In genomic region chr22:34429314-34429713, GRCh38 we compare ENCODE assay signal across 24 cellular contexts.
DNase-seq lines count a peak whose midpoint lies in the region; ATAC-seq and TF ChIP-seq lines count a peak whose summit lies in the region.
"Had no signal": no experiment of that assay in that cellular context is flagged by ENCODE, and none has a peak within 500 bp of the region (broad histone marks: within the 10 kb centered on the region; RNA-seq: fewer than 3 reads in every experiment).

No MANE protein-coding gene starts in this region.

- H3K79me1 ChIP-seq in neuronal stem cell (ENCODE audit: low read depth, low read length) = no peaks in the 10 kb centered on the region

- no peak overlapping the region for H4K91ac ChIP-seq in neuronal stem cell (ENCODE audit: low read depth, low read length, poor library complexity)

- CTCF ChIA-PET in activated CD8-positive, alpha-beta T cell treated with anti-CD3 and anti-CD28 coated beads for 36 hours (lab: Charles Lee) = no interaction called here

- TF ChIP-seq CTCF in activated CD8-positive, alpha-beta T cell treated with anti-CD3 and anti-CD28 coated beads for 36 hours (IDR thresholded peaks at IDR 0.05) = no peak

- no peak overlapping the region for H3K27ac ChIP-seq in neuronal stem cell (replicated peaks; ENCODE audit: low read length)
- H3K27ac ChIP-seq: upper lobe of left lung had no signal

- no peaks in the 10 kb centered on the region for H3K36me3 Mint-ChIP-seq in activated CD8-positive, alpha-beta T cell treated with anti-CD3 and anti-CD28 coated beads for 36 hours (ENCODE audit: low read depth)
- H3K36me3 Mint-ChIP-seq: CD4-positive, CD25-positive, alpha-beta regulatory T cell; naive B cell had no signal

- H2BK15ac ChIP-seq in neuronal stem cell (ENCODE audit: low read length) = no peak overlapping the region

- H2BK12ac ChIP-seq in neuronal stem cell (ENCODE audit: low read length) = no peak overlapping the region

- peaks cover 4% of the 10 kb centered on the region for H3K27me3 Mint-ChIP-seq in activated CD8-positive, alpha-beta T cell treated with anti-CD3 and anti-CD28 coated beads for 36 hours
- H3K27me3 Mint-ChIP-seq: CD4-positive, CD25-positive, alpha-beta regulatory T cell had no signal

- no peak overlapping the region for H3K4me3 Mint-ChIP-seq in activated CD8-positive, alpha-beta T cell treated with anti-CD3 and anti-CD28 coated beads for 36 hours
- H3K4me3 Mint-ChIP-seq: CD4-positive, CD25-positive, alpha-beta regulatory T cell; GM23338; naive B cell had no signal

- no peak overlapping the region for H2BK120ac ChIP-seq in neuronal stem cell (ENCODE audit: low read depth, low read length)

- no peaks in the 10 kb centered on the region for H3K27me3 ChIP-seq in neuronal stem cell (ENCODE audit: control insufficient read depth in 3 of 3, insufficient read depth in 3 of 3, low read depth in 1 of 3, low read length in 3 of 3)
- H3K27me3 ChIP-seq: upper lobe of left lung had no signal

- POLR2A ChIA-PET in activated CD8-positive, alpha-beta T cell treated with anti-CD3 and anti-CD28 coated beads for 36 hours (lab: Charles Lee) = no interaction called here

- WGBS in neuronal stem cell (ENCODE audit: extremely low coverage in 2 of 2, insufficient read length in 2 of 2, insufficient replicate concordance in 1 of 2), 2 donors = no CpG with 5 or more reads among the region's 5 CpGs

- no peak overlapping the region for H3K27ac Mint-ChIP-seq in activated CD8-positive, alpha-beta T cell treated with anti-CD3 and anti-CD28 coated beads for 36 hours
- H3K27ac Mint-ChIP-seq: GM23338, naive B cell had no signal

- no peak overlapping the region for H2AFZ ChIP-seq in neuronal stem cell (ENCODE audit: low read length)
- H2AFZ ChIP-seq: GM23338 had no signal

- H3K9me3 ChIP-seq in neuronal stem cell (replicated peaks in 1 of 2; ENCODE audit: control insufficient read depth in 2 of 2, insufficient read depth in 1 of 2, low read depth in 1 of 2, low read length in 2 of 2) = no peaks in the 10 kb centered on the region

- H2AK5ac ChIP-seq in neuronal stem cell (ENCODE audit: low read depth, low read length) = no peak overlapping the region

- H4K8ac ChIP-seq in neuronal stem cell (ENCODE audit: low read depth, low read length) = no peak overlapping the region

- no peak overlapping the region for H2BK5ac ChIP-seq in neuronal stem cell (ENCODE audit: low read length)

- no peak overlapping the region for H3K4me2 ChIP-seq in neuronal stem cell (ENCODE audit: insufficient read depth, low read length, poor library complexity, severe bottlenecking)
- H3K4me2 ChIP-seq: GM23338 had no signal

- no peaks in the 10 kb centered on the region for H3K36me3 ChIP-seq in neuronal stem cell (replicated peaks in 1 of 2; ENCODE audit: control insufficient read depth in 2 of 2, insufficient read depth in 2 of 2, low read length in 2 of 2)
- H3K36me3 ChIP-seq: upper lobe of left lung had no signal

- intact Hi-C loops in activated CD8-positive, alpha-beta T cell treated with anti-CD3 and anti-CD28 coated beads for 36 hours (cut with micrococcal nuclease) = no loop called here

- peak overlapping the region; percentile 12 for H3K18ac ChIP-seq in neuronal stem cell (ENCODE audit: low read length)

- H3K4me1 ChIP-seq in neuronal stem cell (ENCODE audit: control insufficient read depth in 2 of 2, insufficient read depth in 1 of 2, low read depth in 1 of 2, low read length in 2 of 2) = no peaks in the 10 kb centered on the region
- H3K4me1 ChIP-seq: upper lobe of left lung had no signal

- no peak overlapping the region for H3K4ac ChIP-seq in neuronal stem cell (ENCODE audit: low read length)

- peak; percentile 6 for DNase-seq in stimulated activated CD4-positive, alpha-beta T cell treated with anti-CD3 and anti-CD28 coated beads, Interleukin-1b, Interleukin-23, amount 100 ng/mL, for 48 hours
- DNase-seq in stimulated activated CD4-positive, alpha-beta T cell treated with anti-CD3 and anti-CD28 coated beads, Interleukin-4, amount 100 ng/mL, for 4 hours = no peak
- DNase-seq in M059J (ENCODE audit: low read depth) = peak; percentile 54
- peak; percentile 53 for DNase-seq in activated CD8-positive, alpha-beta T cell treated with anti-CD3 and anti-CD28 coated beads for 36 hours
- DNase-seq in neuronal stem cell (ENCODE audit: low spot score) = no peak
- no peak for DNase-seq in NAMALWA (ENCODE audit: low spot score)
- no peak for DNase-seq in NCI-H2107 treated with DMSO at 0.1 percent for 48 hours (lab: John Stamatoyannopoulos, UW; ENCODE audit: unreplicated experiment)
- DNase-seq: activated CD4-positive, CD25-positive, alpha-beta regulatory T cell; DMS 273 treated with DMSO at 0.1 percent for 48 hours; GDM1; KG1; naive B cell; NCI-H1048; NCI-H187; NCI-H2227 treated with DMSO at 0.1 percent for 48 hours; NCI-H82; nucleus accumbens; OCI-M1; SHP77 treated with DMSO at 0.1 percent for 48 hours; T1000; upper lobe of left lung had no signal

- no peak overlapping the region for H3K14ac ChIP-seq in neuronal stem cell (ENCODE audit: low read length)

- H3K4me1 Mint-ChIP-seq in activated CD8-positive, alpha-beta T cell treated with anti-CD3 and anti-CD28 coated beads for 36 hours (ENCODE audit: low read depth) = no peaks in the 10 kb centered on the region
- H3K4me1 Mint-ChIP-seq: CD4-positive, CD25-positive, alpha-beta regulatory T cell; GM23338; naive B cell had no signal

- ATAC-seq in activated CD8-positive, alpha-beta T cell treated with anti-CD3 and anti-CD28 coated beads for 36 hours = no peak
- no peak for ATAC-seq in GM18505 (IDR thresholded peaks at IDR 0.05; ENCODE audit: unreplicated experiment)
- ATAC-seq: GM23338 had no signal

- H3K9me3 Mint-ChIP-seq in activated CD8-positive, alpha-beta T cell treated with anti-CD3 and anti-CD28 coated beads for 36 hours = peaks cover 2% of the 10 kb centered on the region

- no peak overlapping the region for H3K9ac ChIP-seq in neuronal stem cell (ENCODE audit: low read depth, low read length, poor library complexity)

- no peak overlapping the region for H3K23ac ChIP-seq in neuronal stem cell (ENCODE audit: low read depth, low read length, poor library complexity)

- no peak for TF ChIP-seq POLR2A in GM18505 (IDR thresholded peaks at IDR 0.05; ENCODE audit: borderline replicate concordance, extremely low read depth, insufficient read depth, insufficient read length)

- no peak overlapping the region for H3K4me3 ChIP-seq in neuronal stem cell (ENCODE audit: low read length in 2 of 2)
- H3K4me3 ChIP-seq: GM23338, upper lobe of left lung had no signal

Comparison
In these comparisons a context has a peak if more than half of its experiments do, and no peak if none do; other contexts are left out.
1. DNase-seq: peak in stimulated activated CD4-positive, alpha-beta T cell treated with anti-CD3 and anti-CD28 coated beads, Interleukin-1b, Interleukin-23, amount 100 ng/mL, for 48 hours (single experiment), M059J (single experiment) and activated CD8-positive, alpha-beta T cell treated with anti-CD3 and anti-CD28 coated beads for 36 hours (single experiment); none in stimulated activated CD4-positive, alpha-beta T cell treated with anti-CD3 and anti-CD28 coated beads, Interleukin-4, amount 100 ng/mL, for 4 hours (0 of 2), neuronal stem cell (single experiment), NAMALWA (single experiment) and NCI-H2107 treated with DMSO at 0.1 percent for 48 hours (single experiment).